In the genomic region with DNA sequence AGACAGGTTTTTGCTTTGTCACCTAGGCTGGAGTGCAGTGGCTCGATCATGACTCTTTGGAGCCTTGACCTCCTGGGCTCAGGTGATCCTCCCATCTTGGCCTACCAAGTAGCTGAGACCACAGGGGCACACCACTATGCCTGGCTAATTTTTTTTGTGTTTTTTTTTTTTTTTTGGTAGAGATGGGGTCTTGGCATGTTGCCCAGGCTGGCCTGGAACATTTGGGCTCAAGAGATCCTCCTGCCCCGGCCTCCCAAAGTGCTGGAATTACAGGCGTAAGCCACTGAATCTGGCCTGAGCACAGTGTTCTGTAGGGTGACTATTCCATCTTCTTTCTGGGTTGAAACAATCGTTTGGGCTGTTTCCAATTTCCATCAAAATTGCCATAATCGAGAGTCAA, we compare ENCODE assay signal across 31 cellular contexts. TPM values are rescaled to one million over a fixed set of nuclear protein-coding genes. Genes with fewer than 3 reads are reported as not detected.
"Had no signal": no experiment of that assay in that cellular context is flagged by ENCODE, and none has a peak within 500 bp of the region (broad histone marks: within the 10 kb centered on the region; RNA-seq: fewer than 3 reads in every experiment).

No MANE protein-coding gene starts in this region.

- H3K4me1 ChIP-seq: colonic mucosa, heart left ventricle, lower lobe of right lung had no signal

- ATAC-seq: esophagus mucosa; gastroesophageal sphincter; heart left ventricle; left colon; left lobe of liver; lower lobe of right lung; mucosa of descending colon; naive thymus-derived CD8-positive, alpha-beta T cell had no signal

- H3K27me3 ChIP-seq: colonic mucosa, hepatocyte had no signal

- H3K4me2 ChIP-seq: hepatocyte had no signal

- DNase-seq: colonic mucosa; dermis blood vessel endothelial cell; dorsolateral prefrontal cortex; effector CD4-positive, alpha-beta T cell; effector memory CD4-positive, alpha-beta T cell; erythroblast; esophagus squamous epithelium; foreskin fibroblast; foreskin melanocyte; heart left ventricle; hypothalamus; immature natural killer cell; islet precursor cell; kidney; kidney glomerular epithelial cell; left colon; left ventricle myocardium superior; lower lobe of right lung; mesenchymal stem cell; mucosa of descending colon; naive B cell; naive thymus-derived CD8-positive, alpha-beta T cell had no signal

- H3K4me3 ChIP-seq: colonic mucosa, dorsolateral prefrontal cortex, esophagus squamous epithelium, gastroesophageal sphincter, heart left ventricle, hepatocyte, lower lobe of right lung, mucosa of descending colon had no signal

- H3K36me3 ChIP-seq: colonic mucosa, esophagus squamous epithelium, gastroesophageal sphincter, heart left ventricle, lower lobe of right lung had no signal

- H3K27ac Mint-ChIP-seq: immature natural killer cell; mesothelial cell of epicardium; naive B cell; naive thymus-derived CD8-positive, alpha-beta T cell had no signal

- H3K36me3 Mint-ChIP-seq: immature natural killer cell; mesothelial cell of epicardium; naive thymus-derived CD8-positive, alpha-beta T cell had no signal

- H3K27ac ChIP-seq: colonic mucosa, dorsolateral prefrontal cortex, epithelial cell of prostate, esophagus squamous epithelium, gastroesophageal sphincter, hepatocyte, lower lobe of right lung had no signal

- H3K4me3 Mint-ChIP-seq: immature natural killer cell; mesothelial cell of epicardium; naive B cell; naive thymus-derived CD8-positive, alpha-beta T cell had no signal

- H3K9me3 ChIP-seq: colonic mucosa, esophagus squamous epithelium, lower lobe of right lung, mucosa of descending colon had no signal

- H3K4me1 Mint-ChIP-seq: immature natural killer cell; naive B cell; naive thymus-derived CD8-positive, alpha-beta T cell had no signal

- H3K9me3 Mint-ChIP-seq: immature natural killer cell, mesothelial cell of epicardium had no signal

RNA-seq across cellular contexts. Expression of a gene that starts 1.5 kb away (rescaled TPM):
- total RNA-seq: dermis blood vessel endothelial cell; lung microvascular endothelial cell; myocyte; naive thymus-derived CD8-positive, alpha-beta T cell had no signal

RNA-seq across cellular contexts. Expression of a gene that starts 21.6 kb away (rescaled TPM):
- total RNA-seq: dermis blood vessel endothelial cell; left ventricle myocardium superior; lower leg skin; lung microvascular endothelial cell; myocyte; naive thymus-derived CD8-positive, alpha-beta T cell had no signal
